In genomic region chr19:40576181-40576584, GRCh38 we compare ENCODE assay signal across 8 cellular contexts. TPM values are rescaled to one million over a fixed set of nuclear protein-coding genes. Genes with fewer than 3 reads are reported as not detected.
DNase-seq lines count a peak whose midpoint lies in the region; ATAC-seq and TF ChIP-seq lines count a peak whose summit lies in the region.

No MANE protein-coding gene starts in this region.

- peak overlapping the region; percentile 83 for H3K4me2 ChIP-seq in OCI-LY3 (ENCODE audit: low read length)

- no peak for DNase-seq in Caco-2
- DNase-seq in dermis blood vessel endothelial cell, result peak; percentile 32
- DNase-seq in naive thymus-derived CD8-positive, alpha-beta T cell, result peak in 2 of 10 donors; percentile 16 to 29
- DNase-seq in T1000 (lab: John Stamatoyannopoulos, UW), result no peak
- no peak for DNase-seq in RKO (ENCODE audit: low spot score)

- intact Hi-C loops in Caco-2 (cut with micrococcal nuclease; ENCODE audit: unreplicated experiment), result loop anchor here (2.0 kb wide), 1 partner anchor 23 kb away; no protein-coding TSS in a partner anchor

- H3K9me3 ChIP-seq in Caco-2 (no peaks in the 10 kb centered on the region), OCI-LY3 (ENCODE audit: insufficient read depth, low read length) (no peaks in the 10 kb centered on the region)

- no peaks in the 10 kb centered on the region for H3K36me3 ChIP-seq in Caco-2 (ENCODE audit: control insufficient read depth, insufficient read depth, low read length)
- peaks cover 8% of the 10 kb centered on the region for H3K36me3 ChIP-seq in OCI-LY3 (replicated peaks; ENCODE audit: low read depth, low read length)

- TF ChIP-seq CTCF in Caco-2 (IDR thresholded peaks at IDR 0.05; ENCODE audit: insufficient read depth in 1 of 2, low read depth in 1 of 2, low read length in 1 of 2, severe bottlenecking in 1 of 2, unreplicated experiment in 1 of 2) (no peak), OCI-LY3 (IDR thresholded peaks at IDR 0.05; ENCODE audit: low read depth, low read length) (no peak)

- H3K27ac ChIP-seq in OCI-LY3 (ENCODE audit: low read length), result no peak overlapping the region

- peaks cover 2% of the 10 kb centered on the region for H3K9me3 Mint-ChIP-seq in Caco-2 (ENCODE audit: unreplicated experiment)
- H3K9me3 Mint-ChIP-seq in naive thymus-derived CD8-positive, alpha-beta T cell, result no peaks in the 10 kb centered on the region

- H3K27me3 ChIP-seq in Caco-2 (replicated peaks; ENCODE audit: control insufficient read depth, insufficient read depth, low read length) (no peaks in the 10 kb centered on the region), OCI-LY3 (ENCODE audit: low read depth, low read length) (no peaks in the 10 kb centered on the region)

- peaks cover 11% of the 10 kb centered on the region for H3K79me2 ChIP-seq in OCI-LY3 (ENCODE audit: low read length)

- peak; percentile 5 for ATAC-seq in GM21619 (IDR thresholded peaks at IDR 0.05; ENCODE audit: unreplicated experiment)
- peak; percentile 45 to 52 for ATAC-seq in naive thymus-derived CD8-positive, alpha-beta T cell
- no peak for ATAC-seq in HG02623 (IDR thresholded peaks at IDR 0.05; ENCODE audit: unreplicated experiment)

- BruUV-seq in Caco-2 (replicated peaks; lab: Mats Ljungman, UMichigan), result no TSS peak

- H2AFZ ChIP-seq in OCI-LY3 (ENCODE audit: low read depth, low read length), result peak overlapping the region; percentile 62

- H4K20me1 ChIP-seq in OCI-LY3 (ENCODE audit: insufficient read depth, low read length), result no peaks in the 10 kb centered on the region

- peak overlapping the region; percentile 71 for H3K9ac ChIP-seq in OCI-LY3 (ENCODE audit: low read length)

- H3K4me1 ChIP-seq in Caco-2, result peaks cover 4% of the 10 kb centered on the region; the same call in 1 of the 2 replicates
- H3K4me1 ChIP-seq in OCI-LY3 (ENCODE audit: low read length), result peaks cover 15% of the 10 kb centered on the region

- peaks cover 12% of the 10 kb centered on the region for H3K36me3 Mint-ChIP-seq in Caco-2 (ENCODE audit: insufficient read depth, unreplicated experiment)
- H3K36me3 Mint-ChIP-seq in naive thymus-derived CD8-positive, alpha-beta T cell, result peaks cover 0 to 22% (median 0%) of the 10 kb centered on the region in 3 donors

- H3K4me3 Mint-ChIP-seq in Caco-2 (ENCODE audit: unreplicated experiment), result peak overlapping the region; percentile 76
- peak overlapping the region; percentile 77 to 94 (median 90) for H3K4me3 Mint-ChIP-seq in naive thymus-derived CD8-positive, alpha-beta T cell

- H3K27ac Mint-ChIP-seq in Caco-2 (ENCODE audit: unreplicated experiment), result no peak overlapping the region
- peak overlapping the region; percentile 76 to 94 (median 90) for H3K27ac Mint-ChIP-seq in naive thymus-derived CD8-positive, alpha-beta T cell

- CTCF ChIA-PET in Caco-2 (lab: Charles Lee), result no interaction called here

- POLR2A ChIA-PET in Caco-2 (lab: Charles Lee), result no interaction called here
- POLR2A ChIA-PET in naive thymus-derived CD8-positive, alpha-beta T cell (lab: Charles Lee), result interaction anchor here (0.6 to 1.7 kb wide), 4 partner anchors 23 to 203 kb away, joined by 3 to 6 read pairs (median 4); no protein-coding TSS in a partner anchor

- peaks cover 11% of the 10 kb centered on the region for H3K4me1 Mint-ChIP-seq in Caco-2 (ENCODE audit: low read depth, unreplicated experiment)
- peaks cover 11 to 30% (median 27%) of the 10 kb centered on the region in 4 donors for H3K4me1 Mint-ChIP-seq in naive thymus-derived CD8-positive, alpha-beta T cell

- H3K4me3 ChIP-seq in Caco-2 (ENCODE audit: low read depth, low read length), result peak overlapping the region; percentile 46
- peak overlapping the region; percentile 90 for H3K4me3 ChIP-seq in OCI-LY3 (ENCODE audit: low read length)

- H3K27me3 Mint-ChIP-seq in Caco-2 (ENCODE audit: insufficient read depth, unreplicated experiment), result no peaks in the 10 kb centered on the region
- H3K27me3 Mint-ChIP-seq in naive thymus-derived CD8-positive, alpha-beta T cell, result no peaks in the 10 kb centered on the region

RNA-seq across cellular contexts. Expression of gene SHKBP1, which starts 0.5 kb away (rescaled TPM):
- 81.6 and 82.6 TPM in 2 replicates for total RNA-seq in Caco-2 (2022)
- 27.7 and 67.0 TPM in 2 replicates for total RNA-seq in dermis blood vessel endothelial cell
- total RNA-seq in naive thymus-derived CD8-positive, alpha-beta T cell, result 100 to 1,000 TPM; 116 to 122 TPM
- polyA plus RNA-seq in naive thymus-derived CD8-positive, alpha-beta T cell, result 10 to 100 TPM; 85.3 to 98.9 (median 89.9) TPM

RNA-seq across cellular contexts. Expression of gene LTBP4, which starts 25.0 kb away (rescaled TPM):
- total RNA-seq in Caco-2 (2022) (25.5 and 30.8 TPM in 2 replicates), dermis blood vessel endothelial cell (16.8 and 25.2 TPM in 2 replicates)
- total RNA-seq in naive thymus-derived CD8-positive, alpha-beta T cell, result 100 to 1,000 TPM in 1 of 2 experiments, 10 to 100 TPM in 1; 87.7 to 114 TPM
- 10 to 100 TPM; 13.4 to 27.4 (median 18.0) TPM for polyA plus RNA-seq in naive thymus-derived CD8-positive, alpha-beta T cell
